Comparison of ENCODE assay signal across 26 cellular contexts in genomic region chr1:87833158-87833557, GRCh38.
DNase-seq lines count a peak whose midpoint lies in the region; ATAC-seq, FAIRE-seq and TF ChIP-seq lines count a peak whose summit lies in the region.
"Had no signal": no experiment of that assay in that cellular context is flagged by ENCODE, and none has a peak within 500 bp of the region (broad histone marks: within the 10 kb centered on the region; RNA-seq: fewer than 3 reads in every experiment).

No MANE protein-coding gene starts in this region.

- H4K20me1 ChIP-seq in Loucy (ENCODE audit: insufficient read depth, low read length, poor library complexity, severe bottlenecking) (no peaks in the 10 kb centered on the region), K562 (replicated peaks; ENCODE audit: control insufficient read depth, insufficient read depth, low read length) (no peaks in the 10 kb centered on the region)

- no TSS peak for BruUV-seq in K562 (replicated peaks; lab: Mats Ljungman, UMichigan)

- H3K4me3 ChIP-seq in Loucy (ENCODE audit: low read length, poor library complexity, severe bottlenecking) (no peak overlapping the region), K562 (no peak overlapping the region), heart left ventricle (no peak overlapping the region)
- H3K4me3 ChIP-seq: GM23248, tibial artery had no signal

- H3K27me3 ChIP-seq in Loucy (ENCODE audit: insufficient read depth, low read length, poor library complexity, severe bottlenecking) (no peaks in the 10 kb centered on the region), K562 (ENCODE audit: control insufficient read depth in 2 of 2, insufficient read depth in 2 of 2, low read length in 2 of 2) (no peaks in the 10 kb centered on the region), heart left ventricle (no peaks in the 10 kb centered on the region)
- H3K27me3 ChIP-seq: tibial artery had no signal

- ATAC-seq in K562 (peak; percentile 59; the same call in 2 of the 3 replicates), heart left ventricle (peak; percentile 58 to 91 (median 76)), sciatic nerve (peak; percentile 83), HG02981 (IDR thresholded peaks at IDR 0.05; ENCODE audit: unreplicated experiment) (no peak), HG03432 (IDR thresholded peaks at IDR 0.05; ENCODE audit: unreplicated experiment) (no peak)
- ATAC-seq: naive thymus-derived CD8-positive, alpha-beta T cell; stimulated activated naive CD8-positive, alpha-beta T cell treated with anti-CD3 and anti-CD28 coated beads, Interleukin-15, Interleukin-2, amounts not matched to agents 100 U/mL and 50 U/mL, for 24 hours had no signal

- no peak for TF ChIP-seq RAD21 in K562 (CRISPR knock-in tag; conservative IDR thresholded peaks at IDR 0.05 in 1 of 2, IDR thresholded peaks at IDR 0.05 in 1 of 2)

- DNase-seq in K562 (ENCODE audit: extremely low read depth in 1 of 4, low spot score in 3 of 4): peak in 1 of 4 experiments; percentile 24
- peak; percentile 38 to 57 (median 48) for DNase-seq in heart left ventricle
- DNase-seq in sciatic nerve (ENCODE audit: low spot score): no peak
- DNase-seq in 8988T: no peak
- DNase-seq: activated CD4-positive, alpha-beta T cell treated with anti-CD3 and anti-CD28 coated beads for 1 hour; activated T-cell treated with anti-CD3 and anti-CD28 coated beads, Interleukin-2, amount 50 U/mL, for 48 hours; CD8-positive, alpha-beta memory T cell; dermis blood vessel endothelial cell; GDM1; GM23248; Kasumi-1; kidney glomerular epithelial cell; naive thymus-derived CD8-positive, alpha-beta T cell; NCI-H1092 treated with DMSO at 0.1 percent for 48 hours; NCI-H2081; NCI-H510A; NK-92 treated with Interleukin-12 subunit alpha and Interleukin-12 subunit beta, amount 100 ng/mL, for 24 hours; small intestine; stimulated activated CD4-positive, alpha-beta T cell treated with anti-CD3 and anti-CD28 coated beads, Interleukin-4, amount 100 ng/mL, for 1 hour; stimulated activated naive CD8-positive, alpha-beta T cell treated with anti-CD3 and anti-CD28 coated beads, Interleukin-15, Interleukin-2, amounts not matched to agents 100 U/mL and 50 U/mL, for 24 hours; T-helper 9 cell; tibial artery had no signal

- no peak for TF ChIP-seq CTCF in Loucy (conservative IDR thresholded peaks at IDR 0.05; ENCODE audit: low read length)
- no peak for TF ChIP-seq CTCF in K562 (IDR thresholded peaks at IDR 0.05 in 2 of 3, conservative IDR thresholded peaks at IDR 0.05 in 1 of 3; ENCODE audit: insufficient read depth in 2 of 3, low read depth in 1 of 3, low read length in 3 of 3)
- TF ChIP-seq CTCF in heart left ventricle (IDR thresholded peaks at IDR 0.05): no peak

- H3K9ac ChIP-seq in Loucy (ENCODE audit: low read depth, low read length, poor library complexity, severe bottlenecking) (no peak overlapping the region), K562 (ENCODE audit: insufficient read depth in 1 of 2, low read depth in 2 of 2, low read length in 2 of 2) (no peak overlapping the region)
- H3K9ac ChIP-seq: GM23248 had no signal

- POLR2A ChIA-PET in K562 (lab: Yijun Ruan, JAX): interaction anchor here (0.5 kb wide), 1 partner anchor 20 kb away, joined by 4 read pairs; no protein-coding TSS in a partner anchor

- WGBS in K562 (ENCODE audit: insufficient coverage, low coverage, missing lambda C conversion rate): 0% methylated on average over 5 of the region's 5 CpGs
- WGBS in heart left ventricle, 4 donors: 59 to 69% (median 64%) methylated on average over 5 of the region's 5 CpGs

- FAIRE-seq in K562 (lab: Jason Lieb, UNC): no peak
- FAIRE-seq: frontal cortex, small intestine had no signal

- intact Hi-C loops in K562 (cut with micrococcal nuclease): no loop called here
- intact Hi-C loops in heart left ventricle (cut with DNase I): loop anchor here in 1 of 10 donors (10.0 kb wide), 1 partner anchor 508 kb away; the partner anchor contains the start of gene LMO4
- intact Hi-C loops in sciatic nerve (cut with DNase I): no loop called here

- no peaks in the 10 kb centered on the region for H3K9me2 ChIP-seq in Loucy (replicated peaks; ENCODE audit: low read depth, low read length)

- no peaks in the 10 kb centered on the region for H3K36me3 ChIP-seq in Loucy (ENCODE audit: insufficient read depth, low read length)
- no peaks in the 10 kb centered on the region for H3K36me3 ChIP-seq in K562 (ENCODE audit: control insufficient read depth, insufficient read depth, low read length)
- no peaks in the 10 kb centered on the region for H3K36me3 ChIP-seq in heart left ventricle
- H3K36me3 ChIP-seq: tibial artery had no signal

- H3K4me1 ChIP-seq in Loucy (ENCODE audit: insufficient read depth, low read length, poor library complexity, severe bottlenecking): peaks cover 23% of the 10 kb centered on the region
- H3K4me1 ChIP-seq in K562 (replicated peaks in 1 of 2; ENCODE audit: control insufficient read depth in 2 of 2, insufficient read depth in 2 of 2, low read length in 2 of 2): no peaks in the 10 kb centered on the region
- H3K4me1 ChIP-seq in heart left ventricle: peaks cover 0 to 7% (median 0%) of the 10 kb centered on the region in 12 donors
- H3K4me1 ChIP-seq: tibial artery had no signal

- in situ Hi-C loops in K562 (cut with MboI): no loop called here

- peak overlapping the region; percentile 3 for H3K4me2 ChIP-seq in Loucy (ENCODE audit: low read depth, low read length, poor library complexity, severe bottlenecking)
- no peak overlapping the region for H3K4me2 ChIP-seq in K562 (ENCODE audit: insufficient read depth, low read length)

- H3K9me1 ChIP-seq in K562 (ENCODE audit: control insufficient read depth, insufficient read depth, low read length): no peaks in the 10 kb centered on the region

- no peak for TF ChIP-seq EP300 in K562 (IDR thresholded peaks at IDR 0.05; ENCODE audit: low read length)

- H3F3A ChIP-seq in Loucy (ENCODE audit: low read depth): no peaks in the 10 kb centered on the region

- CTCF ChIA-PET in K562 (lab: Yijun Ruan, JAX; ENCODE audit: low intra/inter-chr PET ratio): no interaction called here

- no peak overlapping the region for H3K27ac ChIP-seq in K562 (ENCODE audit: extremely low read depth, low read depth, low read length)
- H3K27ac ChIP-seq in heart left ventricle: peak overlapping the region in 3 of 12 donors; percentile 21 to 43 (median 29)
- H3K27ac ChIP-seq: GM23248, tibial artery had no signal

- H2AFZ ChIP-seq in Loucy (ENCODE audit: low read length) (no peak overlapping the region), K562 (ENCODE audit: low read depth, low read length) (no peak overlapping the region; the same call in 1 of the 2 replicates)
- H2AFZ ChIP-seq: GM23248 had no signal

- H3K9me3 ChIP-seq in Loucy (ENCODE audit: insufficient read depth, low read depth, low read length) (no peaks in the 10 kb centered on the region), K562 (replicated peaks; ENCODE audit: control insufficient read depth, insufficient read depth, low read depth, low read length) (no peaks in the 10 kb centered on the region), heart left ventricle (no peaks in the 10 kb centered on the region)
- H3K9me3 ChIP-seq: tibial artery had no signal

- H3K79me2 ChIP-seq in Loucy (ENCODE audit: insufficient read depth, low read length): no peaks in the 10 kb centered on the region
- no peaks in the 10 kb centered on the region for H3K79me2 ChIP-seq in K562 (ENCODE audit: control insufficient read depth, insufficient read depth, low read length)

- no peak for TF ChIP-seq POLR2A in K562 (conservative IDR thresholded peaks at IDR 0.05)
- no peak for TF ChIP-seq POLR2A in heart left ventricle (IDR thresholded peaks at IDR 0.05)

TF ChIP-seq in K562, 482 proteins besides CTCF, POLR2A, EP300 and RAD21:
- peak; percentile 22; the same call in 1 of the 2 replicates for TF ChIP-seq MAFG (tag; conservative IDR thresholded peaks at IDR 0.05)
- no peak for TF ChIP-seq PURB (CRISPR knock-in tag; IDR thresholded peaks at IDR 0.05; ENCODE audit: low read depth)
- no peak for TF ChIP-seq ETS2 (tag; IDR thresholded peaks at IDR 0.05; ENCODE audit: borderline replicate concordance, poor library complexity, severe bottlenecking)
- no peak for TF ChIP-seq NKRF (IDR thresholded peaks at IDR 0.05; ENCODE audit: borderline replicate concordance)
TF ChIP-seq in K562: peak in this region for 1.

Comparison
In these comparisons a context has a peak if more than half of its experiments do, and no peak if none do; other contexts are left out.
1. ATAC-seq: peak in K562 (single experiment), heart left ventricle (4 of 4) and sciatic nerve (single experiment); none in HG02981 (single experiment) and HG03432 (single experiment).
2. DNase-seq: peak in heart left ventricle (5 of 5); none in sciatic nerve (single experiment) and 8988T (single experiment).